21 cellular contexts compared by ENCODE assay signal in the genomic region with DNA sequence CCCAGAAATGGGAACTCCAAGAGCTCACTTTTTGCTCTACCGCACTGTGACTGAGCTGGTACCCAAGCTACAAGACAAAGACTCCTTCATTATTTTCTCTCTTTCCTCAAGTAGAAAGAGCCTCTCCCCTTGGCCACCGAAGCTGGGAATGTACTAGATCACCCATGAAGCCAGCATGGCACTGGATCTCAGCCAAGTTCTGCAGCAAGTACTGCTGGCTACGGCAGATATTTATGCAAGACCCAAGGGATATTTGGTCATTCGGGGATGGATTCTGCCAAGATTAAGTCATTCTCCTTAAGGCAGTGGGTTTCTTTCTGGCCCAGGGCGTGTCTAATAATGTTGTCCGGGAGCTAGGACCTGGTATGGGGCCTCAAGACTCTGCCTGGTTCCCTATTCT.
DNase-seq lines count a peak whose midpoint lies in the region; ATAC-seq and TF ChIP-seq lines count a peak whose summit lies in the region.
"Had no signal": no experiment of that assay in that cellular context is flagged by ENCODE, and none has a peak within 500 bp of the region (broad histone marks: within the 10 kb centered on the region; RNA-seq: fewer than 3 reads in every experiment).

No MANE protein-coding gene starts in this region.

- no peaks in the 10 kb centered on the region for H3K4me1 ChIP-seq in left ventricle myocardium inferior
- H3K4me1 ChIP-seq in aorta (ENCODE audit: control insufficient read depth in 1 of 2, insufficient read depth in 2 of 2, low read length in 2 of 2) = peaks cover 0 to 4% of the 10 kb centered on the region in 2 donors
- H3K4me1 ChIP-seq: Caco-2, SJSA1 had no signal

- 17 to 22% methylated on average over 6 of the region's 6 CpGs for WGBS in aorta, 2 donors

- no peak for TF ChIP-seq POLR2A in erythroblast (IDR thresholded peaks at IDR 0.05; ENCODE audit: low read length)

- H3K4me3 ChIP-seq in left ventricle myocardium inferior = no peak overlapping the region
- no peak overlapping the region for H3K4me3 ChIP-seq in cardiac fibroblast (replicated peaks in 1 of 2; ENCODE audit: low read depth in 2 of 2, low read length in 2 of 2)
- no peak overlapping the region for H3K4me3 ChIP-seq in aorta (ENCODE audit: low read length in 2 of 2)
- H3K4me3 ChIP-seq: GM23248, SJSA1 had no signal

- no peaks in the 10 kb centered on the region for H3K36me3 ChIP-seq in left ventricle myocardium inferior
- no peaks in the 10 kb centered on the region for H3K36me3 ChIP-seq in aorta (ENCODE audit: control insufficient read depth in 1 of 2, insufficient read depth in 2 of 2, low read length in 1 of 2)
- H3K36me3 ChIP-seq: SJSA1 had no signal

- no peak for TF ChIP-seq CTCF in left ventricle myocardium inferior (IDR thresholded peaks at IDR 0.05; ENCODE audit: borderline replicate concordance)
- no peak for TF ChIP-seq CTCF in cardiac fibroblast (IDR thresholded peaks at IDR 0.05; ENCODE audit: low read depth, low read length)

- H3K9me3 ChIP-seq in left ventricle myocardium inferior (replicated peaks) (peaks cover 29% of the 10 kb centered on the region), aorta (ENCODE audit: control insufficient read depth, low read length) (peaks cover 3% of the 10 kb centered on the region)
- H3K9me3 ChIP-seq: Caco-2, SJSA1 had no signal

- intact Hi-C loops in Right ventricle myocardium inferior (cut with DNase I) = no loop called here
- intact Hi-C loops in left ventricle myocardium inferior (cut with micrococcal nuclease) = no loop called here
- intact Hi-C loops in aorta (cut with DNase I) = no loop called here

- DNase-seq in Right ventricle myocardium inferior (ENCODE audit: missing footprints) (peak; percentile 45), left ventricle myocardium inferior (no peak), cardiac fibroblast (ENCODE audit: low read depth in 2 of 2) (peak; percentile 54 to 62), myocyte (ENCODE audit: low read depth) (peak; percentile 30), aorta (peak; percentile 73 to 78), erythroblast (lab: John Stamatoyannopoulos, UW) (no peak), T-helper 9 cell (no peak)
- DNase-seq in activated T-cell treated with anti-CD3 and anti-CD28 coated beads, Interleukin-2, amount 50 U/mL, for 1 hour = no peak
- DNase-seq: Caco-2; CD4-positive, alpha-beta T cell; DMS153; GDM1; GM23248; HCEC 1CT; IMR-90; NCI-H1105; NCI-H2107; NCI-H526 treated with DMSO at 0.1 percent for 48 hours had no signal

- no peak overlapping the region for H3K27ac ChIP-seq in left ventricle myocardium inferior (replicated peaks)
- H3K27ac ChIP-seq in aorta (ENCODE audit: low read depth in 1 of 2, low read length in 2 of 2) = no peak overlapping the region
- H3K27ac ChIP-seq: GM23248, HL-60, SJSA1 had no signal

- ATAC-seq in Right ventricle myocardium inferior (no peak), aorta (ENCODE audit: low FRiP score) (peak; percentile 38)
- ATAC-seq: Panc1 had no signal

- H3K27me3 ChIP-seq in left ventricle myocardium inferior (ENCODE audit: low read depth) (no peaks in the 10 kb centered on the region), aorta (ENCODE audit: control insufficient read depth in 1 of 2, insufficient read depth in 2 of 2, low read length in 1 of 2) (no peaks in the 10 kb centered on the region)
- H3K27me3 ChIP-seq: SJSA1 had no signal

Comparison
In these comparisons a context has a peak if more than half of its experiments do, and no peak if none do; other contexts are left out.
1. DNase-seq: peak in Right ventricle myocardium inferior (single experiment), cardiac fibroblast (2 of 2), myocyte (single experiment) and aorta (2 of 2); none in left ventricle myocardium inferior (single experiment), activated T-cell treated with anti-CD3 and anti-CD28 coated beads, Interleukin-2, amount 50 U/mL, for 1 hour (single experiment), erythroblast (0 of 2) and T-helper 9 cell (single experiment).